8 cellular contexts compared by ENCODE assay signal in genomic region chr16:15072291-15072769, GRCh38. TPM values are rescaled to one million over a fixed set of nuclear protein-coding genes. Genes with fewer than 3 reads are reported as not detected.
DNase-seq lines count a peak whose midpoint lies in the region; ATAC-seq and TF ChIP-seq lines count a peak whose summit lies in the region.
"Not testable (repeated sequence)": the region's sequence is repeated elsewhere in the genome, so short reads cannot be mapped to it uniquely, and the experiment has no call there.

No MANE protein-coding gene starts in this region.

- H3K9me3 Mint-ChIP-seq in CD4-positive, alpha-beta memory T cell; HFFc6; endothelial cell (ENCODE audit: unreplicated experiment); nephron progenitor cell; type B pancreatic cell: not testable (repeated sequence)

- H3K79me2 ChIP-seq in hepatocyte = not testable (repeated sequence)

- peaks cover 30 to 75% of the 10 kb centered on the region in 2 donors for H3K36me3 Mint-ChIP-seq in CD4-positive, alpha-beta memory T cell
- not testable (repeated sequence) for H3K36me3 Mint-ChIP-seq in HFFc6 (ENCODE audit: low read depth)
- H3K36me3 Mint-ChIP-seq in endothelial cell (ENCODE audit: low read depth, unreplicated experiment) (peaks cover 21% of the 10 kb centered on the region), nephron progenitor cell (ENCODE audit: low read depth) (peaks cover 60% of the 10 kb centered on the region), type B pancreatic cell (peaks cover 24% of the 10 kb centered on the region)

- H3K4me2 ChIP-seq in hepatocyte = not testable (repeated sequence)

- peaks cover 43% of the 10 kb centered on the region for H3K36me3 ChIP-seq in CD4-positive, alpha-beta memory T cell (ENCODE audit: insufficient read depth, low read length)
- H3K36me3 ChIP-seq in hepatocyte (replicated peaks; ENCODE audit: insufficient read depth, low read depth) = not testable (repeated sequence)

- H3K9me2 ChIP-seq in hepatocyte (replicated peaks; ENCODE audit: insufficient read depth) = not testable (repeated sequence)

- DNase-seq in CD4-positive, alpha-beta memory T cell = peak in 2 of 5 donors; percentile 5 to 9
- DNase-seq in HFFc6; astrocyte of the cerebellum (ENCODE audit: low read depth); endothelial cell (ENCODE audit: low spot score); hepatocyte (ENCODE audit: low spot score); nephron progenitor cell; type B pancreatic cell (ENCODE audit: extremely low spot score, unreplicated experiment): not testable (repeated sequence)

- H3K27ac ChIP-seq in CD4-positive, alpha-beta memory T cell (ENCODE audit: low read depth, low read length); hepatocyte: not testable (repeated sequence)

- H3K27me3 ChIP-seq in CD4-positive, alpha-beta memory T cell (ENCODE audit: insufficient read depth, low read length); hepatocyte: not testable (repeated sequence)

- TF ChIP-seq CTCF in HFFc6 (IDR thresholded peaks at IDR 0.05) (peak; percentile 78), astrocyte of the cerebellum (IDR thresholded peaks at IDR 0.05; ENCODE audit: low read depth, low read length, missing control alignments) (peak; percentile 35), endothelial cell (IDR thresholded peaks at IDR 0.05; ENCODE audit: unreplicated experiment) (peak; percentile 53), hepatocyte (IDR thresholded peaks at IDR 0.05; ENCODE audit: poor library complexity) (peak; percentile 25), nephron progenitor cell (IDR thresholded peaks at IDR 0.05) (peak; percentile 41), type B pancreatic cell (conservative IDR thresholded peaks at IDR 0.05) (peak; percentile 68)

- H3K4me3 ChIP-seq in CD4-positive, alpha-beta memory T cell (ENCODE audit: low read length in 2 of 2); astrocyte of the cerebellum (ENCODE audit: low read depth, low read length); hepatocyte: not testable (repeated sequence)

- ATAC-seq in SK-N-SH treated with all-trans-retinoic acid at 6 μM for 48 hours = peak; percentile 92

- H3K4me1 Mint-ChIP-seq in CD4-positive, alpha-beta memory T cell; HFFc6 (ENCODE audit: low read depth); endothelial cell (ENCODE audit: unreplicated experiment); nephron progenitor cell; type B pancreatic cell (ENCODE audit: unreplicated experiment): not testable (repeated sequence)

- H3K27me3 Mint-ChIP-seq in CD4-positive, alpha-beta memory T cell; HFFc6 (ENCODE audit: insufficient read depth); endothelial cell (ENCODE audit: unreplicated experiment); nephron progenitor cell (ENCODE audit: low read depth, poor library complexity); type B pancreatic cell: not testable (repeated sequence)

- 53% methylated on average over 9 of the region's 10 CpGs for WGBS in hepatocyte (ENCODE audit: low lambda C conversion rate, missing lambda C conversion rate)

- not testable (repeated sequence) for H3K4me3 Mint-ChIP-seq in CD4-positive, alpha-beta memory T cell; HFFc6; endothelial cell (ENCODE audit: unreplicated experiment); nephron progenitor cell; type B pancreatic cell

- H3K4me1 ChIP-seq in CD4-positive, alpha-beta memory T cell (ENCODE audit: insufficient read depth, low read length); hepatocyte (ENCODE audit: insufficient read depth): not testable (repeated sequence)

- H2AFZ ChIP-seq in hepatocyte = not testable (repeated sequence)

- not testable (repeated sequence) for H4K20me1 ChIP-seq in hepatocyte (ENCODE audit: insufficient read depth, poor library complexity, severe bottlenecking)

- POLR2A ChIA-PET in CD4-positive, alpha-beta memory T cell (lab: Charles Lee; ENCODE audit: partially characterized antibody) = not testable (repeated sequence)

- in situ Hi-C loops in astrocyte of the cerebellum (cut with HindIII; ENCODE audit: low sequenced_read_pairs) = not testable (repeated sequence)

- intact Hi-C loops in CD4-positive, alpha-beta memory T cell (cut with micrococcal nuclease) = not testable (repeated sequence)

- H3K9me3 ChIP-seq in CD4-positive, alpha-beta memory T cell (ENCODE audit: control insufficient read depth in 1 of 2, low read length in 2 of 2); hepatocyte (ENCODE audit: low read depth): not testable (repeated sequence)

- CTCF ChIA-PET in CD4-positive, alpha-beta memory T cell (lab: Charles Lee; ENCODE audit: partially characterized antibody) = interaction anchor here (1.2 to 1.5 kb wide), 5 partner anchors 10 to 36 kb away, joined by 3 to 6 read pairs (median 4); partner anchors contain the start of gene NTAN1

- H3K27ac Mint-ChIP-seq in CD4-positive, alpha-beta memory T cell = peak overlapping the region in 4 of 7 donors; percentile 35 to 48 (median 42)
- not testable (repeated sequence) for H3K27ac Mint-ChIP-seq in HFFc6; endothelial cell (ENCODE audit: unreplicated experiment)
- H3K27ac Mint-ChIP-seq in nephron progenitor cell = peak overlapping the region; percentile 81
- H3K27ac Mint-ChIP-seq in type B pancreatic cell = peak overlapping the region; percentile 16

RNA-seq across cellular contexts. Expression of gene NTAN1, which starts 16.5 kb away (rescaled TPM):
- 10 to 100 TPM; 28.7 to 30.3 TPM for total RNA-seq in CD4-positive, alpha-beta memory T cell
- 10 to 100 TPM; 62.5 to 66.3 TPM for polyA plus RNA-seq in CD4-positive, alpha-beta memory T cell
- 10 to 100 TPM; 42.7 to 56.0 (median 49.7) TPM for total RNA-seq in HFFc6 (2021; fragmentation: NEBNext Ultra II Directional; extraction: Animal tissue kit (Norgen Biotek cat#: 25700))
- total RNA-seq in endothelial cell (ENCODE audit: unreplicated experiment) = 86.8 TPM
- 35.3 and 72.3 TPM in 2 replicates for total RNA-seq in hepatocyte
- polyA plus RNA-seq in hepatocyte = 46.2 and 52.6 TPM in 2 replicates
- total RNA-seq in type B pancreatic cell (ENCODE audit: low replicate concordance) = 30.4 and 45.3 TPM in 2 replicates

RNA-seq across cellular contexts. Expression of gene RRN3, which starts 21.7 kb away (rescaled TPM):
- total RNA-seq in CD4-positive, alpha-beta memory T cell = 10 to 100 TPM; 47.1 to 48.8 TPM
- 10 to 100 TPM; 22.9 to 30.5 TPM for polyA plus RNA-seq in CD4-positive, alpha-beta memory T cell
- 10 to 100 TPM; 27.8 to 36.3 (median 31.3) TPM for total RNA-seq in HFFc6 (2021; fragmentation: NEBNext Ultra II Directional; extraction: Animal tissue kit (Norgen Biotek cat#: 25700))
- total RNA-seq in endothelial cell (ENCODE audit: unreplicated experiment) (18.0 TPM), hepatocyte (36.7 and 40.9 TPM in 2 replicates), type B pancreatic cell (ENCODE audit: low replicate concordance) (29.9 and 35.7 TPM in 2 replicates)
- polyA plus RNA-seq in hepatocyte = 16.5 and 19.1 TPM in 2 replicates

Comparison
In these comparisons a context has a peak if more than half of its experiments do, and no peak if none do; other contexts are left out.
1. CTCF ChIP-seq: peak in every context shown above with its lines; median percentile 78 in HFFc6; 68 in type B pancreatic cell; 53 in endothelial cell; 41 in nephron progenitor cell; 35 in astrocyte of the cerebellum; 25 in hepatocyte.